In genomic region chr7:76984785-76985136, GRCh38 we compare ENCODE assay signal across 13 cellular contexts. TPM values are rescaled to one million over a fixed set of nuclear protein-coding genes. Genes with fewer than 3 reads are reported as not detected.
DNase-seq lines count a peak whose midpoint lies in the region; ATAC-seq and TF ChIP-seq lines count a peak whose summit lies in the region.
"Not testable (repeated sequence)": the region's sequence is repeated elsewhere in the genome, so short reads cannot be mapped to it uniquely, and the experiment has no call there.
"Had no signal": no experiment of that assay in that cellular context is flagged by ENCODE, and none has a peak within 500 bp of the region (broad histone marks: within the 10 kb centered on the region; RNA-seq: fewer than 3 reads in every experiment).

No MANE protein-coding gene starts in this region.

- not testable (repeated sequence) for H3K27me3 ChIP-seq in GM23338 (ENCODE audit: insufficient read depth)

- H3K4me3 ChIP-seq in GM23338, result not testable (repeated sequence)

- not testable (repeated sequence) for H3K27me3 Mint-ChIP-seq in GM23338 (ENCODE audit: insufficient read depth, low read depth, poor library complexity); activated CD8-positive, alpha-beta memory T cell treated with anti-CD3 and anti-CD28 coated beads, Interleukin-2, amount 10 ng/mL, durations not matched to agents 7 days and 5 days

- not testable (repeated sequence) for H3K27ac ChIP-seq in GM23338 (ENCODE audit: low read depth)

- intact Hi-C loops in left cardiac atrium (cut with DNase I), result not testable (repeated sequence)

- not testable (repeated sequence) for H3K36me3 Mint-ChIP-seq in GM23338 (ENCODE audit: low read depth); activated CD8-positive, alpha-beta memory T cell treated with anti-CD3 and anti-CD28 coated beads, Interleukin-2, amount 10 ng/mL, durations not matched to agents 7 days and 5 days

- CTCF ChIA-PET in activated CD8-positive, alpha-beta memory T cell treated with anti-CD3 and anti-CD28 coated beads, Interleukin-2, amount 10 ng/mL, durations not matched to agents 7 days and 5 days (lab: Charles Lee), result not testable (repeated sequence)

- not testable (repeated sequence) for H3K79me2 ChIP-seq in GM23338 (replicated peaks; ENCODE audit: insufficient read depth)

- not testable (repeated sequence) for H3K4me2 ChIP-seq in GM23338

- H2AFZ ChIP-seq in GM23338, result not testable (repeated sequence)

- ATAC-seq in GM18867 (IDR thresholded peaks at IDR 0.05; ENCODE audit: unreplicated experiment) (peak; percentile 97), GM19463 (IDR thresholded peaks at IDR 0.05; ENCODE audit: unreplicated experiment) (peak; percentile 97), GM23338 (peak; percentile 8; the same call in 2 of the 3 replicates), HG03025 (IDR thresholded peaks at IDR 0.05; ENCODE audit: low FRiP score, unreplicated experiment) (peak; percentile 94), HG03439 (IDR thresholded peaks at IDR 0.05; ENCODE audit: unreplicated experiment) (peak; percentile 79), left cardiac atrium (peak; percentile 15 to 64)
- ATAC-seq in activated CD8-positive, alpha-beta memory T cell treated with anti-CD3 and anti-CD28 coated beads, Interleukin-2, amount 10 ng/mL, durations not matched to agents 7 days and 5 days, result peak; percentile 95

- H3K27ac Mint-ChIP-seq in GM23338; activated CD8-positive, alpha-beta memory T cell treated with anti-CD3 and anti-CD28 coated beads, Interleukin-2, amount 10 ng/mL, durations not matched to agents 7 days and 5 days: not testable (repeated sequence)

- H3K4me1 ChIP-seq in GM23338 (ENCODE audit: insufficient read depth), result not testable (repeated sequence)

- not testable (repeated sequence) for H3K9me2 ChIP-seq in GM23338 (ENCODE audit: insufficient read depth)

- H4K20me1 ChIP-seq in GM23338 (replicated peaks; ENCODE audit: insufficient read depth), result not testable (repeated sequence)

- not testable (repeated sequence) for TF ChIP-seq CTCF in GM23338 (conservative IDR thresholded peaks at IDR 0.05; ENCODE audit: low read depth in 2 of 2)

- H3K9me3 Mint-ChIP-seq in GM23338; activated CD8-positive, alpha-beta memory T cell treated with anti-CD3 and anti-CD28 coated beads, Interleukin-2, amount 10 ng/mL, durations not matched to agents 7 days and 5 days (ENCODE audit: low read depth): not testable (repeated sequence)

- not testable (repeated sequence) for DNase-seq in GM23338 (ENCODE audit: low spot score); activated CD8-positive, alpha-beta memory T cell treated with anti-CD3 and anti-CD28 coated beads, Interleukin-2, amount 10 ng/mL, durations not matched to agents 7 days and 5 days; left cardiac atrium

- H3K4me3 Mint-ChIP-seq in GM23338; activated CD8-positive, alpha-beta memory T cell treated with anti-CD3 and anti-CD28 coated beads, Interleukin-2, amount 10 ng/mL, durations not matched to agents 7 days and 5 days: not testable (repeated sequence)

- not testable (repeated sequence) for H3K36me3 ChIP-seq in GM23338 (ENCODE audit: insufficient read depth)

- H3F3A ChIP-seq in GM23338 (replicated peaks; ENCODE audit: low read depth), result not testable (repeated sequence)

- H3K4me1 Mint-ChIP-seq in GM23338; activated CD8-positive, alpha-beta memory T cell treated with anti-CD3 and anti-CD28 coated beads, Interleukin-2, amount 10 ng/mL, durations not matched to agents 7 days and 5 days: not testable (repeated sequence)

RNA-seq across cellular contexts. Expression of gene SPDYE17, which starts 47.4 kb away (rescaled TPM):
- total RNA-seq in GM23338 (2014; rRNA removed; shearing (Covaris generic)), result not detected in 2 replicates
- not detected in 2 replicates for polyA plus RNA-seq in GM23338 (2016; fragmentation: Nextera tagmentation; extraction: Ambion mirVana)
- not detected for total RNA-seq in activated CD8-positive, alpha-beta memory T cell treated with anti-CD3 and anti-CD28 coated beads, Interleukin-2, amount 10 ng/mL, durations not matched to agents 7 days and 5 days
- total RNA-seq in left cardiac atrium, result not detected
- total RNA-seq: frontal cortex; left ventricle myocardium inferior; T-helper 1 cell treated with Interleukin-12 subunit alpha and Interleukin-12 subunit beta and Interleukin-4 antibody, amounts not matched to agents 30 ng/mL and 1 ng/mL, for 36 hours; transverse colon had no signal
- polyA plus RNA-seq: BJ, small intestine had no signal

Comparison
In these comparisons a context has a peak if more than half of its experiments do, and no peak if none do; other contexts are left out.
1. ATAC-seq: peak in every context shown above with its lines; median percentile 97 in GM18867; 97 in GM19463; 95 in activated CD8-positive, alpha-beta memory T cell treated with anti-CD3 and anti-CD28 coated beads, Interleukin-2, amount 10 ng/mL, durations not matched to agents 7 days and 5 days; 94 in HG03025; 79 in HG03439; 40 in left cardiac atrium; 8 in GM23338.